ENCODE assay signal across 1 cellular context in genomic region chr4:106614446-106614845, GRCh38.
TF ChIP-seq lines count a peak whose summit lies in the region.

No MANE protein-coding gene starts in this region.

TF ChIP-seq in IMR-90, 13 proteins besides CTCF, POLR2A, EP300 and RAD21 (continued from another document):
- TF ChIP-seq USF2 (IDR thresholded peaks at IDR 0.05; ENCODE audit: low read depth, low read length): no peak
- TF ChIP-seq NFE2L2 (IDR thresholded peaks at IDR 0.05; ENCODE audit: low read depth, low read length): no peak
- TF ChIP-seq RCOR1 (IDR thresholded peaks at IDR 0.05; ENCODE audit: insufficient replicate concordance, low read length): no peak
- no peak for TF ChIP-seq RFX5 (IDR thresholded peaks at IDR 0.05; ENCODE audit: low read depth, low read length)
- no peak for TF ChIP-seq BHLHE40 (IDR thresholded peaks at IDR 0.05; ENCODE audit: low read depth, low read length)
- TF ChIP-seq FOS (IDR thresholded peaks at IDR 0.05; ENCODE audit: low read depth, low read length): no peak
